32 cellular contexts compared by ENCODE assay signal in genomic region chr16:75175074-75175473, GRCh38. TPM values are rescaled to one million over a fixed set of nuclear protein-coding genes. Genes with fewer than 3 reads are reported as not detected.
"Had no signal": no experiment of that assay in that cellular context is flagged by ENCODE, and none has a peak within 500 bp of the region (broad histone marks: within the 10 kb centered on the region; RNA-seq: fewer than 3 reads in every experiment).

No MANE protein-coding gene starts in this region.

- H3K4me1 Mint-ChIP-seq: naive thymus-derived CD8-positive, alpha-beta T cell; nephron; neural crest cell; stimulated activated effector memory CD8-positive, alpha-beta T cell treated with anti-CD3 and anti-CD28 coated beads, Interleukin-12 subunit alpha, Interleukin-12 subunit beta, amount 100 ng/mL, for 72 hours had no signal

- H3K4me3 ChIP-seq: hepatocyte, left lung, lower lobe of right lung, pancreas, prostate gland, sigmoid colon, spleen, suprapubic skin, thoracic aorta, tibial artery, uterus had no signal

- H3K36me3 ChIP-seq: prostate gland, uterus had no signal

- H3K79me2 ChIP-seq: hepatocyte had no signal

- DNase-seq: kidney glomerular epithelial cell; left cardiac atrium; left lung; lower lobe of right lung; mammary epithelial cell; mesenchymal stem cell; naive thymus-derived CD8-positive, alpha-beta T cell; nucleus accumbens; pancreas; retina; right cardiac atrium; sigmoid colon; small intestine; spleen; stimulated activated CD4-positive, alpha-beta T cell treated with anti-CD3 and anti-CD28 coated beads, Interleukin-4, amount 100 ng/mL, for 24 hours; stimulated activated naive CD4-positive, alpha-beta T cell; tibial artery; trophoblast cell; uterus had no signal

- H3K4me2 ChIP-seq: hepatocyte had no signal

- H3K4me1 ChIP-seq: left lung, lower lobe of right lung, pancreas, prostate gland, sigmoid colon, spleen, suprapubic skin, tibial artery, uterus had no signal

- H3K27ac ChIP-seq: hepatocyte, left lung, lower lobe of right lung, pancreas, prostate gland, sigmoid colon, spleen, suprapubic skin, thoracic aorta, tibial artery, uterus had no signal

- ATAC-seq: left cardiac atrium; left lung; lower lobe of right lung; naive thymus-derived CD8-positive, alpha-beta T cell; pancreas; stimulated activated effector memory CD8-positive, alpha-beta T cell treated with anti-CD3 and anti-CD28 coated beads, Interleukin-12 subunit alpha, Interleukin-12 subunit beta, amount 100 ng/mL, for 72 hours had no signal

- FAIRE-seq: keratinocyte, pancreas, small intestine had no signal

- H3K4me3 Mint-ChIP-seq: naive thymus-derived CD8-positive, alpha-beta T cell; nephron; neural crest cell; stimulated activated effector memory CD8-positive, alpha-beta T cell treated with anti-CD3 and anti-CD28 coated beads, Interleukin-12 subunit alpha, Interleukin-12 subunit beta, amount 100 ng/mL, for 72 hours; stimulated activated naive CD8-positive, alpha-beta T cell treated with anti-CD3 and anti-CD28 coated beads, Interleukin-15, Interleukin-2, amounts not matched to agents 100 ng/mL and 50 ng/mL, for 24 hours had no signal

- H3K27me3 ChIP-seq: hepatocyte, left lung, pancreas, sigmoid colon, spleen, suprapubic skin, tibial artery, uterus had no signal

- H3K9me3 ChIP-seq: pancreas, prostate gland had no signal

- H3K27ac Mint-ChIP-seq: naive thymus-derived CD8-positive, alpha-beta T cell; nephron; stimulated activated effector memory CD8-positive, alpha-beta T cell treated with anti-CD3 and anti-CD28 coated beads, Interleukin-12 subunit alpha, Interleukin-12 subunit beta, amount 100 ng/mL, for 72 hours; stimulated activated naive CD8-positive, alpha-beta T cell treated with anti-CD3 and anti-CD28 coated beads, Interleukin-15, Interleukin-2, amounts not matched to agents 100 ng/mL and 50 ng/mL, for 24 hours had no signal

- H2AFZ ChIP-seq: hepatocyte had no signal

RNA-seq across cellular contexts. Expression of gene CTRB2, which starts 31.9 kb away (rescaled TPM):
- total RNA-seq: hepatocyte; left cardiac atrium; left lung; mammary epithelial cell; naive thymus-derived CD8-positive, alpha-beta T cell; neural crest cell; osteoblast; prostate gland; sigmoid colon; subcutaneous adipose tissue; suprapubic skin; ureter; uterus had no signal

RNA-seq across cellular contexts. Expression of gene CTRB1, which starts 43.7 kb away (rescaled TPM):
- total RNA-seq: hepatocyte; left lung; liver; lower lobe of right lung; mammary epithelial cell; naive thymus-derived CD8-positive, alpha-beta T cell; neural crest cell; osteoblast; sigmoid colon; subcutaneous adipose tissue; suprapubic skin; ureter; uterus had no signal

RNA-seq across cellular contexts. Expression of gene LDHD, which starts 58.5 kb away (rescaled TPM):
- total RNA-seq: naive thymus-derived CD8-positive, alpha-beta T cell had no signal
